In genomic region chr11:110429614-110430266, GRCh38 we compare ENCODE assay signal across 8 cellular contexts. TPM values are rescaled to one million over a fixed set of nuclear protein-coding genes. Genes with fewer than 3 reads are reported as not detected.
DNase-seq lines count a peak whose midpoint lies in the region; TF ChIP-seq lines count a peak whose summit lies in the region.

FDX1 (plus strand) TSS chr11:110429948; CDS start chr11:110430121, 173 bp downstream.

- WGBS in suprapubic skin = under 1% methylated on average over 20 of the region's 67 CpGs

- H3K27me3 Mint-ChIP-seq in activated naive CD4-positive, alpha-beta T cell treated with anti-CD3 and anti-CD28 coated beads for 36 hours (ENCODE audit: low read depth) = no peaks in the 10 kb centered on the region

- peak in 1 of 2 donors; percentile 64 for TF ChIP-seq POLR2A in suprapubic skin (IDR thresholded peaks at IDR 0.05)

- H3K4me1 ChIP-seq in suprapubic skin = peaks cover 40% of the 10 kb centered on the region

- H3K27ac ChIP-seq in suprapubic skin = peak within 1 kb of the TSS; percentile 94

- no peak for TF ChIP-seq EP300 in suprapubic skin (IDR thresholded peaks at IDR 0.05)

- intact Hi-C loops in activated naive CD4-positive, alpha-beta T cell treated with anti-CD3 and anti-CD28 coated beads for 36 hours (cut with micrococcal nuclease) = loop anchor here (1.0 to 5.0 kb wide), 3 partner anchors 80 to 948 kb away; partner anchors contain the start of genes POU2AF1 and ZC3H12C

- no peaks in the 10 kb centered on the region for H3K9me3 Mint-ChIP-seq in activated naive CD4-positive, alpha-beta T cell treated with anti-CD3 and anti-CD28 coated beads for 36 hours

- no peaks in the 10 kb centered on the region for H3K27me3 ChIP-seq in suprapubic skin

- H3K4me3 Mint-ChIP-seq in activated naive CD4-positive, alpha-beta T cell treated with anti-CD3 and anti-CD28 coated beads for 36 hours = peak within 1 kb of the TSS; percentile 98

- CTCF ChIA-PET in activated naive CD4-positive, alpha-beta T cell treated with anti-CD3 and anti-CD28 coated beads for 36 hours (lab: Charles Lee) = interaction anchor here (1.8 to 2.8 kb wide), 4 partner anchors 16 to 228 kb away, joined by 3 to 16 read pairs (median 7); no protein-coding TSS in a partner anchor

- H3K36me3 Mint-ChIP-seq in activated naive CD4-positive, alpha-beta T cell treated with anti-CD3 and anti-CD28 coated beads for 36 hours (ENCODE audit: low read depth) = no peaks in the 10 kb centered on the region

- TF ChIP-seq CTCF in suprapubic skin (IDR thresholded peaks at IDR 0.05) = peak; percentile 34 to 81

- no peaks in the 10 kb centered on the region for H3K36me3 ChIP-seq in suprapubic skin

- H3K4me1 Mint-ChIP-seq in activated naive CD4-positive, alpha-beta T cell treated with anti-CD3 and anti-CD28 coated beads for 36 hours (ENCODE audit: low read depth) = peaks cover 39% of the 10 kb centered on the region

- no peaks in the 10 kb centered on the region for H3K9me3 ChIP-seq in suprapubic skin

- peak within 1 kb of the TSS; percentile 62 for H3K4me3 ChIP-seq in suprapubic skin

- DNase-seq in GM03348 (ENCODE audit: low spot score) (peak; percentile 91), H4 (ENCODE audit: low spot score) (peak; percentile 67), LoVo (ENCODE audit: low spot score) (peak; percentile 80), SK-N-DZ (ENCODE audit: low spot score) (peak; percentile 86), germinal center (ENCODE audit: low spot score) (peak; percentile 88), occipital lobe (lab: John Stamatoyannopoulos, UW) (peak; percentile 85), suprapubic skin (ENCODE audit: low spot score in 2 of 2) (peak; percentile 81 to 88)
- peak; percentile 86 for DNase-seq in activated naive CD4-positive, alpha-beta T cell treated with anti-CD3 and anti-CD28 coated beads for 36 hours

- H3K27ac Mint-ChIP-seq in activated naive CD4-positive, alpha-beta T cell treated with anti-CD3 and anti-CD28 coated beads for 36 hours = peak within 1 kb of the TSS; percentile 93

RNA-seq across cellular contexts. Expression of gene FDX1, which starts in this region (rescaled TPM):
- 17.9 and 19.0 TPM in 2 replicates for total RNA-seq in H4 (2014; rRNA removed; shearing (Covaris generic))
- 7.3 TPM in 2 replicates for polyA plus RNA-seq in SK-N-DZ (2014; cell fraction: cytosol; rRNA removed)
- polyA plus RNA-seq in SK-N-DZ (2014; cell fraction: nucleus; rRNA removed) = 3.1 and 3.6 TPM in 2 replicates
- 10 to 100 TPM; 12.3 to 13.4 TPM for total RNA-seq in activated naive CD4-positive, alpha-beta T cell treated with anti-CD3 and anti-CD28 coated beads for 36 hours
- total RNA-seq in occipital lobe (15.8 TPM), suprapubic skin (10 to 100 TPM in 2 of 4 donors, 1 to 10 TPM in 2; 6.0 to 14.6 (median 8.7) TPM)

Comparison
In these comparisons a context has a peak if more than half of its experiments do, and no peak if none do; other contexts are left out.
1. Peak in every context shown above with its lines: DNase-seq, H3K4me3 ChIP-seq and H3K27ac ChIP-seq.